Comparison of ENCODE assay signal across 8 cellular contexts in the genomic region with DNA sequence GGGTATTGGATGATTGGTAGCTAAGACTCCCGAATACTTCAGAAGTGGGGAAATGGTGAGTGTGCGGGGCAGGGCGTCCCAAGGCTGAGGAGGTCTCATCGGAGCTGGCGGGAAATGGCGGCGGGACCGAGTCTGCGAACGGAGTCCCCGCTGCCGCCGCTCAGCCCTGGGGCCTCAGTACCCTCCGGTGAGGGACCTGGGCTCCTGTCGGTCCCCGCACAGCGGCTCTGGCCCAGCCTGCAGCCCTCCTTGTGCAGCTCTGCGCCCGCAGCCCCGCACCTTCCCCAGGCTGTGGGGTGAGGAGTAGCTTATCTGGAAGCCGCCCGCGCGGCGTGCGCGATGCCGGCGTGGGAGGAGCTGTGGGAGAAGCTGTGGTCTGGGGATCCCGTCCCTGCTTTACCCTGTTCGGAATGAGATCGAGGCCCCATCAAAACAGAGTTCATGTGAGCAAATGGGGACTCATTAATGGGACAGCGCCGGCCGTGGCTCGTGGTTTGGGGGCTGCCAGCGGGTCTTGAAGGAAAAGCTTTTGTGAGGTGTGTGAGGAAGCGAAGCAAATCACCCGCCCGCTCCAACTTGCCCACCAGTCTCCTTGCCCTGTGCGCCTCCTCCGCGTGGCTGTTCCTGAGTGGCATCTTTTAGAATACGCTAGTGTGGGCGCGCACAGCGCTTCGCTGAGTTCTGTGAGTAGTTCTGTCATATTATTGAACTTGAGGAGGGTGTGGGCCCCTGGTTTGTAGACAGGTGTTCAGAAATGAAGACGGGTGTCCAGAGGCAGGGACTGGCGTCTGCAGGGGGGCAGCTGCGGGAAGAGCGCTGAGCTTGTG. TPM values are rescaled to one million over a fixed set of nuclear protein-coding genes. Genes with fewer than 3 reads are reported as not detected.
A peak's percentile ranks its signal among the peaks of the same experiment; 100 is the strongest.
DNase-seq lines count a peak whose midpoint lies in the region; ATAC-seq and TF ChIP-seq lines count a peak whose summit lies in the region.

No MANE protein-coding gene starts in this region.

- H3K4me2 ChIP-seq in PC-9 (peak overlapping the region; percentile 58), hepatocyte (peak overlapping the region; percentile 93)

- DNase-seq in HFFc6 (peak; percentile 22), PC-9 (no peak), hepatocyte (ENCODE audit: low spot score) (peak; percentile 70), ecto neural progenitor cell (ENCODE audit: low spot score) (no peak)
- DNase-seq in activated naive CD8-positive, alpha-beta T cell treated with anti-CD3 and anti-CD28 coated beads, Interleukin-2, amount 50 U/mL, for 24 hours, result peak; percentile 58
- DNase-seq in NK-92 treated with Interleukin-12 subunit alpha and Interleukin-12 subunit beta, amount 100 ng/mL, for 24 hours (lab: John Stamatoyannopoulos, UW), result no peak

- H2AFZ ChIP-seq in PC-9, result peak overlapping the region; percentile 76
- H2AFZ ChIP-seq in hepatocyte, result peak overlapping the region; percentile 23

- H3F3A ChIP-seq in PC-9 (ENCODE audit: insufficient read depth, low read depth), result no peaks in the 10 kb centered on the region

- peak overlapping the region; percentile 94 for H3K4me3 ChIP-seq in GM12875 (ENCODE audit: low read depth, low read length)
- peak overlapping the region; percentile 59 for H3K4me3 ChIP-seq in PC-9
- H3K4me3 ChIP-seq in hepatocyte, result peak overlapping the region; percentile 37
- H3K4me3 ChIP-seq in skeletal muscle tissue (ENCODE audit: low read length in 3 of 3), result peak overlapping the region; percentile 94 to 99 (median 97)

- no TSS peak for BruUV-seq in PC-9 (replicated peaks; lab: Mats Ljungman, UMichigan)

- peak overlapping the region; percentile 87 to 95 (median 93) for H3K9ac ChIP-seq in skeletal muscle tissue (ENCODE audit: low read depth in 1 of 3, low read length in 3 of 3)

- CTCF ChIA-PET in PC-9 (lab: Charles Lee), result no interaction called here

- no peaks in the 10 kb centered on the region for H3K79me2 ChIP-seq in PC-9 (ENCODE audit: low read depth)
- peaks cover 51% of the 10 kb centered on the region for H3K79me2 ChIP-seq in hepatocyte

- no peaks in the 10 kb centered on the region; the same call in 1 of the 2 replicates for H3K27me3 Mint-ChIP-seq in HFFc6 (ENCODE audit: insufficient read depth)
- H3K27me3 Mint-ChIP-seq in activated naive CD8-positive, alpha-beta T cell treated with anti-CD3 and anti-CD28 coated beads, Interleukin-2, amount 50 U/mL, for 24 hours, result no peaks in the 10 kb centered on the region

- POLR2A ChIA-PET in PC-9 (lab: Charles Lee; ENCODE audit: unreplicated experiment), result no interaction called here

- no peaks in the 10 kb centered on the region for H4K20me1 ChIP-seq in PC-9 (ENCODE audit: insufficient read depth)
- H4K20me1 ChIP-seq in hepatocyte (ENCODE audit: insufficient read depth, poor library complexity, severe bottlenecking), result no peaks in the 10 kb centered on the region

- 1% methylated on average over 44 of the region's 52 CpGs for WGBS in hepatocyte (ENCODE audit: low lambda C conversion rate, missing lambda C conversion rate)

- peak overlapping the region; percentile 94 for H3K4me3 Mint-ChIP-seq in HFFc6
- peak overlapping the region; percentile 99 for H3K4me3 Mint-ChIP-seq in activated naive CD8-positive, alpha-beta T cell treated with anti-CD3 and anti-CD28 coated beads, Interleukin-2, amount 50 U/mL, for 24 hours

- peak; percentile 40 for ATAC-seq in activated naive CD8-positive, alpha-beta T cell treated with anti-CD3 and anti-CD28 coated beads, Interleukin-2, amount 50 U/mL, for 24 hours

- peak overlapping the region; percentile 84; the same call in 1 of the 2 replicates for H3K27ac Mint-ChIP-seq in HFFc6
- peak overlapping the region; percentile 99 for H3K27ac Mint-ChIP-seq in activated naive CD8-positive, alpha-beta T cell treated with anti-CD3 and anti-CD28 coated beads, Interleukin-2, amount 50 U/mL, for 24 hours

- H3K9me3 ChIP-seq in PC-9 (ENCODE audit: insufficient read depth, low read depth), result 0 out of 2 replicates have a peak, but pooled peaks cover 2% of the 10 kb centered on the region
- peaks cover 27% of the 10 kb centered on the region for H3K9me3 ChIP-seq in hepatocyte (ENCODE audit: low read depth)
- H3K9me3 ChIP-seq in skeletal muscle tissue (ENCODE audit: control insufficient read depth in 3 of 3, low read length in 3 of 3), result peaks cover 0 to 3% (median 2%) of the 10 kb centered on the region in 3 donors

- peaks cover 70% of the 10 kb centered on the region for H3K9me3 Mint-ChIP-seq in HFFc6
- H3K9me3 Mint-ChIP-seq in activated naive CD8-positive, alpha-beta T cell treated with anti-CD3 and anti-CD28 coated beads, Interleukin-2, amount 50 U/mL, for 24 hours, result peaks cover 31% of the 10 kb centered on the region

- no peaks in the 10 kb centered on the region for H3K9me2 ChIP-seq in PC-9 (ENCODE audit: insufficient read depth)
- no peaks in the 10 kb centered on the region for H3K9me2 ChIP-seq in hepatocyte (replicated peaks; ENCODE audit: insufficient read depth)

- H3K36me3 ChIP-seq in PC-9 (ENCODE audit: low read depth), result no peaks in the 10 kb centered on the region
- no peaks in the 10 kb centered on the region for H3K36me3 ChIP-seq in hepatocyte (replicated peaks; ENCODE audit: insufficient read depth, low read depth)
- H3K36me3 ChIP-seq in skeletal muscle tissue (ENCODE audit: control insufficient read depth in 3 of 3, insufficient read depth in 3 of 3, low read length in 3 of 3), result peaks cover 0 to 3% (median 0%) of the 10 kb centered on the region in 3 donors

- H3K27ac ChIP-seq in PC-9 (no peak overlapping the region), hepatocyte (peak overlapping the region; percentile 90), skeletal muscle tissue (ENCODE audit: low read depth, low read length) (peak overlapping the region; percentile 91)

- peaks cover 4% of the 10 kb centered on the region; the same call in 1 of the 2 replicates for H3K4me1 Mint-ChIP-seq in HFFc6 (ENCODE audit: low read depth)
- H3K4me1 Mint-ChIP-seq in activated naive CD8-positive, alpha-beta T cell treated with anti-CD3 and anti-CD28 coated beads, Interleukin-2, amount 50 U/mL, for 24 hours, result peaks cover 37% of the 10 kb centered on the region

- intact Hi-C loops in PC-9 (cut with micrococcal nuclease; ENCODE audit: unreplicated experiment), result loop anchor here (2.0 to 10.0 kb wide), 2 partner anchors 137 to 161 kb away; partner anchors contain the start of genes PIGG and ZNF721

- no peaks in the 10 kb centered on the region for H3K27me3 ChIP-seq in PC-9 (ENCODE audit: insufficient read depth, low read depth)
- no peaks in the 10 kb centered on the region for H3K27me3 ChIP-seq in hepatocyte
- H3K27me3 ChIP-seq in skeletal muscle tissue (ENCODE audit: control insufficient read depth in 3 of 3, insufficient read depth in 3 of 3, low read length in 3 of 3), result no peaks in the 10 kb centered on the region

- peaks cover 30% of the 10 kb centered on the region for H3K36me3 Mint-ChIP-seq in HFFc6 (ENCODE audit: low read depth)
- H3K36me3 Mint-ChIP-seq in activated naive CD8-positive, alpha-beta T cell treated with anti-CD3 and anti-CD28 coated beads, Interleukin-2, amount 50 U/mL, for 24 hours (ENCODE audit: low read depth), result peaks cover 64% of the 10 kb centered on the region

- TF ChIP-seq CTCF in GM12875 (IDR thresholded peaks at IDR 0.05; ENCODE audit: borderline replicate concordance, insufficient read depth, low read depth, low read length), result no peak
- no peak for TF ChIP-seq CTCF in HFFc6 (IDR thresholded peaks at IDR 0.05)
- no peak for TF ChIP-seq CTCF in PC-9 (conservative IDR thresholded peaks at IDR 0.05)
- no peak for TF ChIP-seq CTCF in hepatocyte (IDR thresholded peaks at IDR 0.05; ENCODE audit: poor library complexity)

- H3K4me1 ChIP-seq in PC-9 (replicated peaks; ENCODE audit: insufficient read depth), result no peaks in the 10 kb centered on the region
- peaks cover 5% of the 10 kb centered on the region for H3K4me1 ChIP-seq in hepatocyte (ENCODE audit: insufficient read depth)
- peaks cover 9 to 23% (median 9%) of the 10 kb centered on the region in 3 donors for H3K4me1 ChIP-seq in skeletal muscle tissue (ENCODE audit: control insufficient read depth in 3 of 3, insufficient read depth in 3 of 3, low read length in 3 of 3)

RNA-seq across cellular contexts. Expression of gene ZNF141, which starts 0.5 kb away (rescaled TPM):
- 1 to 10 TPM in 2 of 6 experiments, under 1 TPM in 4; 0.26 to 3.1 (median 0.40) TPM for total RNA-seq in HFFc6 (2021; fragmentation: NEBNext Ultra II Directional; extraction: Animal tissue kit (Norgen Biotek cat#: 25700))
- total RNA-seq in PC-9 (2021) (12.7 and 12.9 TPM in 2 replicates), hepatocyte (12.8 and 20.3 TPM in 2 replicates), skeletal muscle tissue (15.7 TPM)
- 3.7 and 7.4 TPM in 2 replicates for polyA plus RNA-seq in hepatocyte

RNA-seq across cellular contexts. Expression of gene ZNF732, which starts 32.9 kb away (rescaled TPM):
- total RNA-seq in HFFc6 (2021; fragmentation: NEBNext Ultra II Directional; extraction: Animal tissue kit (Norgen Biotek cat#: 25700)), result not detected
- not detected in 2 replicates for total RNA-seq in PC-9 (2021)
- not detected in 2 replicates for total RNA-seq in hepatocyte
- polyA plus RNA-seq in hepatocyte, result not detected in 2 replicates
- total RNA-seq in skeletal muscle tissue, result 1.6 TPM

Comparison
In these comparisons a context has a peak if more than half of its experiments do, and no peak if none do; other contexts are left out.
1. H3K4me3 ChIP-seq: peak in every context shown above with its lines; median percentile 97 in skeletal muscle tissue; 94 in GM12875; 59 in PC-9; 37 in hepatocyte.
2. DNase-seq: peak in HFFc6 (single experiment), activated naive CD8-positive, alpha-beta T cell treated with anti-CD3 and anti-CD28 coated beads, Interleukin-2, amount 50 U/mL, for 24 hours (single experiment) and hepatocyte (single experiment); none in PC-9 (0 of 2), NK-92 treated with Interleukin-12 subunit alpha and Interleukin-12 subunit beta, amount 100 ng/mL, for 24 hours (single experiment) and ecto neural progenitor cell (single experiment).